Comparison of ENCODE assay signal across 27 cellular contexts in genomic region chr15:87154771-87155170, GRCh38.
DNase-seq lines count a peak whose midpoint lies in the region; ATAC-seq, FAIRE-seq and TF ChIP-seq lines count a peak whose summit lies in the region.
"Had no signal": no experiment of that assay in that cellular context is flagged by ENCODE, and none has a peak within 500 bp of the region (broad histone marks: within the 10 kb centered on the region; RNA-seq: fewer than 3 reads in every experiment).

No MANE protein-coding gene starts in this region.

- in situ Hi-C loops in mammary epithelial cell (cut with MboI; ENCODE audit: low sequenced_read_pairs in 2 of 2) = no loop called here

- no peak overlapping the region for H3K27ac Mint-ChIP-seq in type B pancreatic cell
- H3K27ac Mint-ChIP-seq: activated naive CD4-positive, alpha-beta T cell treated with anti-CD3 and anti-CD28 coated beads, Interleukin-2, amount 50 U/mL, for 24 hours; activated T-helper 17 cell treated with anti-CD3 and anti-CD28 coated beads, Interleukin-2, amount 50 U/mL, for 72 hours; naive B cell; WTC11 had no signal

- no peak for ATAC-seq in Right ventricle myocardium inferior
- ATAC-seq: activated T-helper 17 cell treated with anti-CD3 and anti-CD28 coated beads, Interleukin-2, amount 50 U/mL, for 72 hours; left lung; psoas muscle; WTC11 had no signal

- no TSS peak for BruUV-seq in mammary epithelial cell (replicated peaks; lab: Mats Ljungman, UMichigan)

- peaks cover 3% of the 10 kb centered on the region for H3K27me3 Mint-ChIP-seq in type B pancreatic cell
- H3K27me3 Mint-ChIP-seq: naive B cell had no signal

- no peaks in the 10 kb centered on the region for H3K36me3 Mint-ChIP-seq in type B pancreatic cell
- H3K36me3 Mint-ChIP-seq: activated naive CD4-positive, alpha-beta T cell treated with anti-CD3 and anti-CD28 coated beads, Interleukin-2, amount 50 U/mL, for 24 hours; naive B cell; WTC11 had no signal

- H4K20me1 ChIP-seq in mammary epithelial cell (ENCODE audit: insufficient read depth, low read length) (no peaks in the 10 kb centered on the region), keratinocyte (ENCODE audit: control insufficient read depth, extremely low read depth, insufficient read depth, low read length) (no peaks in the 10 kb centered on the region)

- H3K27ac ChIP-seq in mammary epithelial cell (ENCODE audit: insufficient read depth, low read depth, low read length) = peak overlapping the region; percentile 86
- peak overlapping the region; percentile 61 for H3K27ac ChIP-seq in keratinocyte (ENCODE audit: control insufficient read depth, insufficient read depth, low read length)
- H3K27ac ChIP-seq in tibial artery = no peak overlapping the region
- H3K27ac ChIP-seq: dorsolateral prefrontal cortex, left lung, psoas muscle, testis had no signal

- H3K9me3 ChIP-seq in mammary epithelial cell (replicated peaks; ENCODE audit: insufficient read depth, low read length) = no peaks in the 10 kb centered on the region
- no peaks in the 10 kb centered on the region for H3K9me3 ChIP-seq in keratinocyte (ENCODE audit: control insufficient read depth, low read depth, low read length)
- H3K9me3 ChIP-seq in tibial artery = no peaks in the 10 kb centered on the region
- H3K9me3 ChIP-seq: left lung, psoas muscle, testis had no signal

- H2AFZ ChIP-seq in mammary epithelial cell (ENCODE audit: low read depth, low read length) = no peak overlapping the region
- H2AFZ ChIP-seq in keratinocyte (ENCODE audit: control insufficient read depth, low read length) = no peak overlapping the region

- H3K27me3 ChIP-seq in mammary epithelial cell (ENCODE audit: insufficient read depth, low read length) = no peaks in the 10 kb centered on the region
- no peaks in the 10 kb centered on the region for H3K27me3 ChIP-seq in keratinocyte (ENCODE audit: control insufficient read depth, extremely low read depth, insufficient read depth, low read length)
- H3K27me3 ChIP-seq in tibial artery = no peaks in the 10 kb centered on the region
- H3K27me3 ChIP-seq: left lung, testis had no signal

- dilution Hi-C loops in mammary epithelial cell (cut with HindIII; ENCODE audit: low sequenced_read_pairs) = no loop called here
- dilution Hi-C loops in keratinocyte (cut with MboI; ENCODE audit: extremely low pct_ligation_motif_present, low sequenced_read_pairs) = no loop called here

- H3K79me2 ChIP-seq in mammary epithelial cell (ENCODE audit: insufficient read depth, low read length) (no peaks in the 10 kb centered on the region), keratinocyte (ENCODE audit: control insufficient read depth, insufficient read depth, low read length) (no peaks in the 10 kb centered on the region)

- H3K4me1 ChIP-seq in mammary epithelial cell (ENCODE audit: insufficient read depth, low read length) (peaks cover 9% of the 10 kb centered on the region), keratinocyte (ENCODE audit: control insufficient read depth, extremely low read depth, insufficient read depth, low read length) (no peaks in the 10 kb centered on the region), tibial artery (no peaks in the 10 kb centered on the region)
- H3K4me1 ChIP-seq: left lung, psoas muscle, testis had no signal

- intact Hi-C loops in mammary epithelial cell (cut with micrococcal nuclease) = no loop called here
- intact Hi-C loops in tibial artery (cut with DNase I; ENCODE audit: low total_unique reads) = no loop called here
- intact Hi-C loops in Right ventricle myocardium inferior (cut with DNase I) = no loop called here

- H3K36me3 ChIP-seq in mammary epithelial cell (ENCODE audit: insufficient read depth, low read length) = no peaks in the 10 kb centered on the region
- H3K36me3 ChIP-seq in keratinocyte (ENCODE audit: control insufficient read depth in 2 of 2, extremely low read depth in 1 of 2, insufficient read depth in 2 of 2, low read length in 2 of 2) = no peaks in the 10 kb centered on the region
- H3K36me3 ChIP-seq in tibial artery = no peaks in the 10 kb centered on the region
- H3K36me3 ChIP-seq: left lung had no signal

- peak; percentile 93 for FAIRE-seq in keratinocyte (lab: Jason Lieb, UNC)
- FAIRE-seq: H54 had no signal

- H3K4me3 Mint-ChIP-seq in type B pancreatic cell = no peak overlapping the region
- H3K4me3 Mint-ChIP-seq: activated naive CD4-positive, alpha-beta T cell treated with anti-CD3 and anti-CD28 coated beads, Interleukin-2, amount 50 U/mL, for 24 hours; activated T-helper 17 cell treated with anti-CD3 and anti-CD28 coated beads, Interleukin-2, amount 50 U/mL, for 72 hours; naive B cell; WTC11 had no signal

- CTCF ChIA-PET in mammary epithelial cell (lab: Charles Lee; ENCODE audit: low non-redundant PET) = interaction anchor here (0.7 kb wide), 1 partner anchor 249 kb away, joined by 5 read pairs; no protein-coding TSS in a partner anchor

- H3K4me3 ChIP-seq in AG10803 (ENCODE audit: low read length) = no peak overlapping the region
- H3K4me3 ChIP-seq in mammary epithelial cell (replicated peaks in 1 of 3; ENCODE audit: insufficient read depth in 1 of 3, low read depth in 2 of 3, low read length in 3 of 3) = no peak overlapping the region
- H3K4me3 ChIP-seq in keratinocyte (ENCODE audit: control insufficient read depth in 2 of 3, extremely low read depth in 1 of 3, insufficient read depth in 2 of 3, low read depth in 1 of 3, low read length in 3 of 3) = no peak overlapping the region
- H3K4me3 ChIP-seq in tibial artery = no peak overlapping the region
- H3K4me3 ChIP-seq: dorsolateral prefrontal cortex, left lung, psoas muscle, testis had no signal

- H3K9ac ChIP-seq in mammary epithelial cell (ENCODE audit: insufficient read depth, low read length) (no peak overlapping the region), keratinocyte (ENCODE audit: control insufficient read depth, extremely low read depth, insufficient read depth, low read length) (no peak overlapping the region)

- H3K4me2 ChIP-seq in mammary epithelial cell (ENCODE audit: insufficient read depth, low read depth, low read length) (no peak overlapping the region), keratinocyte (ENCODE audit: control insufficient read depth, extremely low read depth, insufficient read depth, low read depth, low read length) (no peak overlapping the region)

- no peaks in the 10 kb centered on the region for H3K9me1 ChIP-seq in keratinocyte (ENCODE audit: control insufficient read depth, extremely low read depth, insufficient read depth, low read length)

- TF ChIP-seq CTCF in AG10803 (conservative IDR thresholded peaks at IDR 0.05; ENCODE audit: low read length) (no peak), mammary epithelial cell (conservative IDR thresholded peaks at IDR 0.05 in 1 of 2, IDR thresholded peaks at IDR 0.05 in 1 of 2; ENCODE audit: extremely low read depth in 1 of 2, insufficient read depth in 1 of 2, low read depth in 1 of 2, low read length in 2 of 2) (no peak), keratinocyte (optimal IDR thresholded peaks at IDR 0.05 in 1 of 3, IDR thresholded peaks at IDR 0.05 in 1 of 3, conservative IDR thresholded peaks at IDR 0.05 in 1 of 3; ENCODE audit: extremely low read depth in 1 of 3, insufficient read depth in 2 of 3, low read length in 3 of 3) (no peak), type B pancreatic cell (conservative IDR thresholded peaks at IDR 0.05) (no peak), tibial artery (IDR thresholded peaks at IDR 0.05) (no peak)

- DNase-seq in AG10803 (ENCODE audit: low read depth) (peak; percentile 45), LHCN-M2 (ENCODE audit: low read depth) (peak; percentile 44), mammary epithelial cell (peak; percentile 95), keratinocyte (ENCODE audit: low read depth, low spot score) (peak; percentile 64), NCI-H2227 treated with DMSO at 0.1 percent for 48 hours (lab: John Stamatoyannopoulos, UW) (no peak), type B pancreatic cell (ENCODE audit: extremely low spot score, unreplicated experiment) (no peak), tibial artery (no peak), Right ventricle myocardium inferior (ENCODE audit: missing footprints) (no peak)
- DNase-seq: activated CD4-positive, alpha-beta T cell treated with anti-CD3 and anti-CD28 coated beads, Interleukin-2, amount 50 U/mL, for 4 hours; activated CD8-positive, alpha-beta memory T cell treated with anti-CD3 and anti-CD28 coated beads, Interleukin-2, amount 50 U/mL, for 48 hours; anterior cingulate cortex; DMS53; dorsolateral prefrontal cortex; Kasumi-1; left lung; naive B cell; NCI-H1048; NCI-H1930; NCI-H748 treated with DMSO at 0.1 percent for 48 hours; psoas muscle; SHP77; T1000; testis had no signal

- peaks cover 5% of the 10 kb centered on the region for H3K9me3 Mint-ChIP-seq in type B pancreatic cell

- no peaks in the 10 kb centered on the region for H3K4me1 Mint-ChIP-seq in type B pancreatic cell (ENCODE audit: unreplicated experiment)
- H3K4me1 Mint-ChIP-seq: activated naive CD4-positive, alpha-beta T cell treated with anti-CD3 and anti-CD28 coated beads, Interleukin-2, amount 50 U/mL, for 24 hours; activated T-helper 17 cell treated with anti-CD3 and anti-CD28 coated beads, Interleukin-2, amount 50 U/mL, for 72 hours; naive B cell; WTC11 had no signal

Comparison
In these comparisons a context has a peak if more than half of its experiments do, and no peak if none do; other contexts are left out.
1. DNase-seq: peak in AG10803 (single experiment), LHCN-M2 (single experiment), mammary epithelial cell (single experiment) and keratinocyte (single experiment); none in NCI-H2227 treated with DMSO at 0.1 percent for 48 hours (single experiment), type B pancreatic cell (single experiment), tibial artery (0 of 2) and Right ventricle myocardium inferior (single experiment).
2. H3K27ac ChIP-seq: peak in mammary epithelial cell (single experiment) and keratinocyte (single experiment); none in tibial artery (0 of 2).